In genomic region chr21:29117372-29117955, GRCh38 we compare ENCODE assay signal across 18 cellular contexts. TPM values are rescaled to one million over a fixed set of nuclear protein-coding genes. Genes with fewer than 3 reads are reported as not detected.
DNase-seq lines count a peak whose midpoint lies in the region; ATAC-seq, FAIRE-seq and TF ChIP-seq lines count a peak whose summit lies in the region.
"Had no signal": no experiment of that assay in that cellular context is flagged by ENCODE, and none has a peak within 500 bp of the region (broad histone marks: within the 10 kb centered on the region; RNA-seq: fewer than 3 reads in every experiment).

No MANE protein-coding gene starts in this region.

- H2AFZ ChIP-seq in astrocyte (ENCODE audit: low read depth, low read length) (no peak overlapping the region), trophoblast cell (ENCODE audit: insufficient read depth, low read length, poor library complexity) (no peak overlapping the region)

- H3K36me3 ChIP-seq in astrocyte (ENCODE audit: insufficient read depth, low read length) (no peaks in the 10 kb centered on the region), trophoblast cell (ENCODE audit: control insufficient read depth in 1 of 2, insufficient read depth in 2 of 2, low read length in 2 of 2) (no peaks in the 10 kb centered on the region)
- H3K36me3 ChIP-seq: BE2C, gastroesophageal sphincter had no signal

- no peak overlapping the region for H4K12ac ChIP-seq in trophoblast cell (ENCODE audit: low read depth, low read length)

- H2BK120ac ChIP-seq in trophoblast cell (ENCODE audit: insufficient read depth, low read length, poor library complexity), result no peak overlapping the region

- H3K4me2 ChIP-seq in astrocyte (ENCODE audit: low read length), result no peak overlapping the region
- no peak overlapping the region for H3K4me2 ChIP-seq in trophoblast cell (ENCODE audit: low read length)

- no peak overlapping the region for H3K14ac ChIP-seq in trophoblast cell (ENCODE audit: low read length)

- TF ChIP-seq CTCF in GM20000 (IDR thresholded peaks at IDR 0.05; ENCODE audit: extremely low read depth, missing control alignments), result no peak
- no peak for TF ChIP-seq CTCF in astrocyte (IDR thresholded peaks at IDR 0.05; ENCODE audit: insufficient read depth, low read depth, low read length)

- H3K79me1 ChIP-seq in trophoblast cell (ENCODE audit: low read length), result peaks cover 6% of the 10 kb centered on the region

- H3K4me3 ChIP-seq in astrocyte (ENCODE audit: insufficient read depth, low read depth, low read length) (no peak overlapping the region), trophoblast cell (ENCODE audit: low read depth, low read length) (no peak overlapping the region)
- H3K4me3 ChIP-seq: gastroesophageal sphincter had no signal

- H3K36me3 Mint-ChIP-seq in astrocyte (ENCODE audit: low read depth, unreplicated experiment), result no peaks in the 10 kb centered on the region

- no peak overlapping the region for H4K91ac ChIP-seq in trophoblast cell (ENCODE audit: low read depth, low read length)

- WGBS in trophoblast cell (ENCODE audit: extremely low coverage, insufficient coverage, insufficient read length), result no CpG with 5 or more reads among the region's 3 CpGs

- peak; percentile 62 for FAIRE-seq in GM12891 (lab: Jason Lieb, UNC)
- peak; percentile 43 for FAIRE-seq in astrocyte (lab: Jason Lieb, UNC)
- FAIRE-seq: H54, RCC 7860 had no signal

- H3K27ac ChIP-seq in astrocyte (ENCODE audit: low read depth, low read length) (no peak overlapping the region), trophoblast cell (ENCODE audit: low read depth, low read length) (no peak overlapping the region)
- H3K27ac ChIP-seq: gastroesophageal sphincter had no signal

- no peaks in the 10 kb centered on the region for H3K27me3 ChIP-seq in astrocyte (ENCODE audit: insufficient read depth, low read length)
- no peaks in the 10 kb centered on the region for H3K27me3 ChIP-seq in trophoblast cell (ENCODE audit: insufficient read depth, low read length)
- H3K27me3 ChIP-seq: gastroesophageal sphincter had no signal

- peaks cover 21% of the 10 kb centered on the region for H3K4me1 Mint-ChIP-seq in astrocyte (ENCODE audit: low read depth, unreplicated experiment)
- H3K4me1 Mint-ChIP-seq: stimulated activated naive CD8-positive, alpha-beta T cell treated with anti-CD3 and anti-CD28 coated beads, Interleukin-15, amount 100 ng/mL, for 72 hours had no signal

- H4K20me1 ChIP-seq in astrocyte (ENCODE audit: insufficient read depth, low read length), result no peaks in the 10 kb centered on the region

- H3K27ac Mint-ChIP-seq in astrocyte (ENCODE audit: unreplicated experiment), result no peak overlapping the region
- H3K27ac Mint-ChIP-seq: effector memory CD8-positive, alpha-beta T cell; stimulated activated naive CD8-positive, alpha-beta T cell treated with anti-CD3 and anti-CD28 coated beads, Interleukin-15, amount 100 ng/mL, for 72 hours; T-helper 17 cell had no signal

- H2BK5ac ChIP-seq in trophoblast cell (ENCODE audit: low read depth, low read length, poor library complexity), result no peak overlapping the region

- no peak overlapping the region for H3K9ac ChIP-seq in astrocyte (ENCODE audit: low read length)
- no peak overlapping the region for H3K9ac ChIP-seq in trophoblast cell (ENCODE audit: low read length)

- H3K4me1 ChIP-seq in astrocyte (ENCODE audit: insufficient read depth, low read length), result peaks cover 13% of the 10 kb centered on the region
- H3K4me1 ChIP-seq in trophoblast cell (ENCODE audit: control insufficient read depth in 1 of 2, insufficient read depth in 2 of 2, low read length in 2 of 2), result peaks cover 5 to 6% of the 10 kb centered on the region in 2 experiments
- H3K4me1 ChIP-seq: BE2C, gastroesophageal sphincter had no signal

- H3K79me2 ChIP-seq in astrocyte (ENCODE audit: insufficient read depth, low read length) (no peaks in the 10 kb centered on the region), trophoblast cell (ENCODE audit: control insufficient read depth, insufficient read depth, low read length, poor library complexity) (no peaks in the 10 kb centered on the region)

- no peaks in the 10 kb centered on the region for H3K27me3 Mint-ChIP-seq in astrocyte (ENCODE audit: low read depth, unreplicated experiment)
- H3K27me3 Mint-ChIP-seq: effector memory CD8-positive, alpha-beta T cell; stimulated activated naive CD8-positive, alpha-beta T cell treated with anti-CD3 and anti-CD28 coated beads, Interleukin-15, amount 100 ng/mL, for 72 hours; T-helper 17 cell had no signal

- peak; percentile 53 for ATAC-seq in HG02885 (IDR thresholded peaks at IDR 0.05; ENCODE audit: poor library complexity, unreplicated experiment)
- ATAC-seq in HG03097 (IDR thresholded peaks at IDR 0.05; ENCODE audit: low FRiP score, unreplicated experiment), result no peak
- ATAC-seq: effector memory CD8-positive, alpha-beta T cell; gastroesophageal sphincter; stimulated activated naive CD8-positive, alpha-beta T cell treated with anti-CD3 and anti-CD28 coated beads, Interleukin-15, amount 100 ng/mL, for 72 hours; T-helper 17 cell had no signal

- TF ChIP-seq POLR2A in GM12891 (IDR thresholded peaks at IDR 0.05; ENCODE audit: low read depth, low read length), result no peak

- H4K8ac ChIP-seq in trophoblast cell (ENCODE audit: low read depth, low read length), result no peak overlapping the region

- no peak overlapping the region for H3K18ac ChIP-seq in trophoblast cell (ENCODE audit: low read length)

- no peak overlapping the region for H3K4ac ChIP-seq in trophoblast cell (ENCODE audit: low read depth, low read length)

- H2AK5ac ChIP-seq in trophoblast cell (ENCODE audit: low read length), result no peak overlapping the region

- no peaks in the 10 kb centered on the region for H3K9me3 Mint-ChIP-seq in astrocyte (ENCODE audit: unreplicated experiment)
- H3K9me3 Mint-ChIP-seq: effector memory CD8-positive, alpha-beta T cell; stimulated activated naive CD8-positive, alpha-beta T cell treated with anti-CD3 and anti-CD28 coated beads, Interleukin-15, amount 100 ng/mL, for 72 hours had no signal

- H3K9me3 ChIP-seq in astrocyte (ENCODE audit: insufficient read depth, low read depth, low read length) (no peaks in the 10 kb centered on the region), trophoblast cell (ENCODE audit: insufficient read depth, low read depth, low read length) (no peaks in the 10 kb centered on the region)
- H3K9me3 ChIP-seq: BE2C, gastroesophageal sphincter had no signal

- H2BK12ac ChIP-seq in trophoblast cell (ENCODE audit: low read length), result no peak overlapping the region

- H3K23ac ChIP-seq in trophoblast cell (ENCODE audit: low read length), result no peak overlapping the region

- DNase-seq in GM12891 (ENCODE audit: insufficient read length, low spot score), result no peak
- peak; percentile 21 for DNase-seq in GM20000 (ENCODE audit: low spot score)
- DNase-seq in astrocyte (ENCODE audit: low read depth), result no peak
- no peak for DNase-seq in trophoblast cell
- no peak for DNase-seq in Ammon's horn (ENCODE audit: low spot score)
- DNase-seq in GM19238 (ENCODE audit: insufficient read length, low spot score), result no peak
- DNase-seq: activated CD4-positive, alpha-beta T cell treated with anti-CD3 and anti-CD28 coated beads for 4 hours; BE2C; effector memory CD8-positive, alpha-beta T cell; NCI-H2227 treated with DMSO at 0.1 percent for 48 hours; stimulated activated CD4-positive, alpha-beta T cell treated with anti-CD3 and anti-CD28 coated beads, Interleukin-4, amount 100 ng/mL, for 24 hours; stimulated activated naive CD8-positive, alpha-beta T cell treated with anti-CD3 and anti-CD28 coated beads, Interleukin-15, amount 100 ng/mL, for 72 hours; T-helper 17 cell had no signal

- no peak overlapping the region for H3K4me3 Mint-ChIP-seq in astrocyte (ENCODE audit: unreplicated experiment)
- H3K4me3 Mint-ChIP-seq: effector memory CD8-positive, alpha-beta T cell; stimulated activated naive CD8-positive, alpha-beta T cell treated with anti-CD3 and anti-CD28 coated beads, Interleukin-15, amount 100 ng/mL, for 72 hours; T-helper 17 cell had no signal

TF ChIP-seq in GM12891, 5 proteins besides CTCF, POLR2A, EP300 and RAD21:
- 0 out of 2 replicates have a peak, but pooled peaks have one; percentile 25 for TF ChIP-seq POU2F2 (IDR thresholded peaks at IDR 0.05; ENCODE audit: low read depth, low read length)
- no peak for TF ChIP-seq SPI1 (IDR thresholded peaks at IDR 0.05; ENCODE audit: low read depth, low read length)
TF ChIP-seq in GM12891: peak in this region for 1.

RNA-seq across cellular contexts. Expression of gene MAP3K7CL, which starts 13.0 kb away (rescaled TPM):
- polyA plus RNA-seq in GM12891 (2012; ENCODE audit: low read depth, missing spikeins), result 13.5 TPM
- 67.3 and 75.2 TPM in 2 replicates for total RNA-seq in astrocyte
- polyA plus RNA-seq in trophoblast cell (2013), result 0.10 and 0.11 TPM in 2 replicates

RNA-seq across cellular contexts. Expression of gene CCT8, which starts 44.0 kb away (rescaled TPM):
- polyA plus RNA-seq in GM12891 (2012; ENCODE audit: low read depth, missing spikeins), result 289 TPM
- 187 and 198 TPM in 2 replicates for total RNA-seq in astrocyte
- 204 and 209 TPM in 2 replicates for polyA plus RNA-seq in trophoblast cell (2013)
